ENCODE assay signal across 1 cellular context in genomic region chr4:169079942-169080827, GRCh38.
TF ChIP-seq lines count a peak whose summit lies in the region.

No MANE protein-coding gene starts in this region.

TF ChIP-seq in GM12878, 131 proteins besides CTCF, POLR2A, EP300 and RAD21 (continued from another document):
- peak; percentile 36; the same call in 1 of the 2 replicates for TF ChIP-seq JUNB (IDR thresholded peaks at IDR 0.05)
- no peak for TF ChIP-seq SP1 (IDR thresholded peaks at IDR 0.05; ENCODE audit: low read depth, low read length)
- no peak for TF ChIP-seq GATAD2B (conservative IDR thresholded peaks at IDR 0.05; ENCODE audit: low read depth)
- no peak for TF ChIP-seq TCF12 (IDR thresholded peaks at IDR 0.05; ENCODE audit: low read depth, low read length)
- TF ChIP-seq YY1 (IDR thresholded peaks at IDR 0.05; ENCODE audit: low read depth, low read length), result 0 out of 2 replicates have a peak, but pooled peaks have one; percentile 11
- TF ChIP-seq IKZF1 (conservative IDR thresholded peaks at IDR 0.05), result 0 out of 2 replicates have a peak, but pooled peaks have one; percentile 18
- no peak for TF ChIP-seq SMC3 (IDR thresholded peaks at IDR 0.05; ENCODE audit: borderline replicate concordance, low read length)
- TF ChIP-seq NR2F1 (conservative IDR thresholded peaks at IDR 0.05), result 0 out of 2 replicates have a peak, but pooled peaks have one; percentile 24
